In the genomic region with DNA sequence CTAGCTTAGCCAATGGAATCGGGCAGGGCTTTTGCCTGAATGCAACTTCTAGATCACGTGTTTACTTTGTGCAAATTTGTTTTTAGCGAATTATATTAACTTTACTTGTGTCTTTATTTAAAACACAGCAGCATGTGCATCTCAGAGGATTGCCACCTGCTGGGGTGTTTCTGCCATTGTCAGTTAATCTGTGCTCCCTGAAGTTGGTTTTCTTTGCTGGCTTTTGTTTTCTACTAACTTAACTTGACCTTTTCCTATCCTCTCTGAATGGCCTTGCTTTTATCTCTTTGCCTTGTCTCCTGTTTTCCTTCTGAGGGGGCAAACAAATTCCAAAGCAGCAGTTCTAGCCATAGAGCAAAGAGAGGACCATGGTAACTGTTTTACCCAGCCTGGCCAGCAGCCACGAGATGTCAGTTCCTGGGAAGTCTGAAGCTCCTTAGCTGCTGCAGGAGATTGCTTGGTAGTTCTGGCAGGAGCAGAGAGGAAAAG, we compare ENCODE assay signal across 9 cellular contexts.
A peak's percentile ranks its signal among the peaks of the same experiment; 100 is the strongest.
DNase-seq lines count a peak whose midpoint lies in the region; ATAC-seq and TF ChIP-seq lines count a peak whose summit lies in the region.
"Had no signal": no experiment of that assay in that cellular context is flagged by ENCODE, and none has a peak within 500 bp of the region (broad histone marks: within the 10 kb centered on the region; RNA-seq: fewer than 3 reads in every experiment).

No MANE protein-coding gene starts in this region.

- peak; percentile 35; the same call in 1 of the 2 replicates for TF ChIP-seq CTCF in RWPE1 (conservative IDR thresholded peaks at IDR 0.05; ENCODE audit: low read depth)
- TF ChIP-seq CTCF in upper lobe of left lung (IDR thresholded peaks at IDR 0.05), result peak in 4 of 6 experiments; percentile 20 to 47 (median 42)

- H3K9me3 ChIP-seq in upper lobe of left lung, result no peaks in the 10 kb centered on the region

- WGBS in upper lobe of left lung, 2 donors, result 58 to 61% methylated on average over 4 of the region's 4 CpGs

- CTCF ChIA-PET in RWPE1 (lab: Yijun Ruan, JAX), result interaction anchor here (0.5 to 1.5 kb wide), 12 partner anchors 8 to 673 kb away, joined by 3 to 10 read pairs (median 3); no protein-coding TSS in a partner anchor

- DNase-seq in EL (peak; percentile 42), H7 (peak; percentile 25), RWPE1 (ENCODE audit: low spot score) (no peak), iPS DF 4.7 (ENCODE audit: extremely low read depth, low spot score) (peak; percentile 14), upper lobe of left lung (no peak), NCI-H2196 treated with DMSO at 0.1 percent for 48 hours (lab: John Stamatoyannopoulos, UW; ENCODE audit: unreplicated experiment) (no peak)
- no peak for DNase-seq in activated CD4-positive, CD25-positive, alpha-beta regulatory T cell (lab: John Stamatoyannopoulos, UW)

- TF ChIP-seq POLR2A in upper lobe of left lung (IDR thresholded peaks at IDR 0.05), result no peak

- H3K4me1 ChIP-seq in upper lobe of left lung, result peaks cover 0 to 9% (median 0%) of the 10 kb centered on the region in 4 donors

- H3K27ac ChIP-seq in RWPE1, result no peak overlapping the region
- no peak overlapping the region for H3K27ac ChIP-seq in upper lobe of left lung

- H3K4me3 ChIP-seq in H7 (ENCODE audit: insufficient read depth, low read depth, low read length) (no peak overlapping the region), upper lobe of left lung (no peak overlapping the region)
- H3K4me3 ChIP-seq: lung had no signal

- POLR2A ChIA-PET in RWPE1 (lab: Yijun Ruan, JAX; ENCODE audit: low non-redundant PET), result no interaction called here

- H3K27me3 ChIP-seq in H7 (ENCODE audit: control insufficient read depth, insufficient read depth, low read length) (no peaks in the 10 kb centered on the region), upper lobe of left lung (no peaks in the 10 kb centered on the region)

- no peaks in the 10 kb centered on the region for H3K36me3 ChIP-seq in H7 (replicated peaks; ENCODE audit: control insufficient read depth, insufficient read depth, low read length)
- no peaks in the 10 kb centered on the region for H3K36me3 ChIP-seq in upper lobe of left lung

- no peak for TF ChIP-seq EP300 in upper lobe of left lung (IDR thresholded peaks at IDR 0.05)

- ATAC-seq in upper lobe of left lung (ENCODE audit: low FRiP score in 2 of 2) (no peak), HG03342 (IDR thresholded peaks at IDR 0.05; ENCODE audit: unreplicated experiment) (no peak)

Comparison
In these comparisons a context has a peak if more than half of its experiments do, and no peak if none do; other contexts are left out.
1. DNase-seq: peak in EL (single experiment), H7 (single experiment) and iPS DF 4.7 (single experiment); none in RWPE1 (single experiment), upper lobe of left lung (0 of 2), NCI-H2196 treated with DMSO at 0.1 percent for 48 hours (single experiment) and activated CD4-positive, CD25-positive, alpha-beta regulatory T cell (0 of 4).